Comparison of ENCODE assay signal across 18 cellular contexts in the genomic region with DNA sequence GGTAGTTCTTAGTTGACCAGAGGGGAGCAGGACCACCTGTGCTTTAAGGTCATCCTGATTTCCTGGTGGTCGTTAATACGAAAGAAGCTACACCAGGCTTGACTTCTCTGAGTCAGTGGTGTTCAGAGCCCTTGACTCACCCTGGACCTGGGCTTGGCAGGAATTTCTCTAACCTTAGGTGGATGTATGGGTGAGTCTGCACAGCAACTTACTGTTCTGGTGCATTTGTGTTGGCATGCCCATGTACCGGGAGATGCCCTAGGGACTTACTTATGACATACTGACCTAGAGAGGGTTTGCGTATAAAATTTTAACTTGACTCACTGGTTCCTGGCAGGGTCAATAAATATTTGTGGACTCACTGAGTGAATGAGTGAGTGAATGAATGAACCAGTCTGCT.
"Had no signal": no experiment of that assay in that cellular context is flagged by ENCODE, and none has a peak within 500 bp of the region (broad histone marks: within the 10 kb centered on the region; RNA-seq: fewer than 3 reads in every experiment).

No MANE protein-coding gene starts in this region.

- H3K27ac Mint-ChIP-seq: activated B cell treated with CpG ODN at 0.5 μM for 24 hours; activated CD8-positive, alpha-beta T cell treated with anti-CD3 and anti-CD28 coated beads, Interleukin-2, amount 10 ng/mL, durations not matched to agents 7 days and 5 days; activated naive CD8-positive, alpha-beta T cell treated with anti-CD3 and anti-CD28 coated beads, Interleukin-2, amount 10 ng/mL, durations not matched to agents 7 days and 5 days; immature natural killer cell had no signal

- H3K4me3 ChIP-seq: lower lobe of right lung, psoas muscle, thoracic aorta had no signal

- ATAC-seq: activated CD8-positive, alpha-beta T cell treated with anti-CD3 and anti-CD28 coated beads, Interleukin-2, amount 10 ng/mL, durations not matched to agents 7 days and 5 days; left cardiac atrium; psoas muscle; sciatic nerve had no signal

- H3K36me3 ChIP-seq: lower lobe of right lung, thoracic aorta had no signal

- H3K36me3 Mint-ChIP-seq: activated naive CD8-positive, alpha-beta T cell treated with anti-CD3 and anti-CD28 coated beads, Interleukin-2, amount 10 ng/mL, durations not matched to agents 7 days and 5 days; brain; immature natural killer cell had no signal

- H3K4me1 Mint-ChIP-seq: activated B cell treated with CpG ODN at 0.5 μM for 24 hours; activated naive CD8-positive, alpha-beta T cell treated with anti-CD3 and anti-CD28 coated beads, Interleukin-2, amount 10 ng/mL, durations not matched to agents 7 days and 5 days had no signal

- DNase-seq: activated B cell treated with CpG ODN at 0.5 μM for 24 hours, cerebellar nuclear complex, dermis blood vessel endothelial cell, foreskin melanocyte, head of caudate nucleus, left cardiac atrium, lower lobe of right lung, midbrain, psoas muscle had no signal

- H3K9me3 Mint-ChIP-seq: effector memory CD8-positive, alpha-beta T cell; neural crest cell had no signal

- H3K4me3 Mint-ChIP-seq: activated B cell treated with CpG ODN at 0.5 μM for 24 hours; activated CD8-positive, alpha-beta T cell treated with anti-CD3 and anti-CD28 coated beads, Interleukin-2, amount 10 ng/mL, durations not matched to agents 7 days and 5 days; activated naive CD8-positive, alpha-beta T cell treated with anti-CD3 and anti-CD28 coated beads, Interleukin-2, amount 10 ng/mL, durations not matched to agents 7 days and 5 days; brain; immature natural killer cell had no signal

- H3K27me3 Mint-ChIP-seq: activated B cell treated with CpG ODN at 0.5 μM for 24 hours, brain had no signal

- FAIRE-seq: TTC549 had no signal
